8 cellular contexts compared by ENCODE assay signal in the genomic region with DNA sequence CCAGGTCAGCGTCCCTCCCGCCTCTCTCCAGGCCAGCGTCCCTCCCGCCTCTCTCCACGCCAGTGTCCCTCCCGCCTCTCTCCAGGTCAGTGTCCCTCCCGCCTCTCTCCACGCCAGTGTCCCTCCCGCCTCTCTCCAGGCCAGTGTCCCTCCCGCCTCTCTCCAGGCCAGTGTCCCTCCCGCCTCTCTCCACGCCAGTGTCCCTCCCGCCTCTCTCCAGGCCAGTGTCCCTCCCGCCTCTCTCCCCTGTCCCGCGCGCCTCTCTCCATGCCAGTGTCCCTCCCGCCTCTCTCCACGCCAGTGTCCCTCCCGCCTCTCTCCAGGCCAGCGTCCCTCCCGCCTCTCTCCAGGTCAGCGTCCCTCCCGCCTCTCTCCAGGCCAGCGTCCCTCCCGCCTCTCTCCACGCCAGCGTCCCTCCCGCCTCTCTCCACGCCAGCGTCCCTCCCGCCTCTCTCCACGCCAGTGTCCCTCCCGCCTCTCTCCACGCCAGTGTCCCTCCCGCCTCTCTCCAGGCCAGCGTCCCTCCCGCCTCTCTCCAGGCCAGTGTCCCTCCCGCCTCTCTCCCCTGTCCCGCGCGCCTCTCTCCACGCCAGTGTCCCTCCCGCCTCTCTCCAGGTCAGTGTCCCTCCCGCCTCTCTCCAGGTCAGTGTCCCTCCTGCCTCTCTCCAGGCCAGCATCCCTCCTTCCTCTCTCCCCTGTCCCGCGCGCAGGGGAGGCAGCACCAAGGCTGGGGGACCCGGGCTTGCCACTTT. TPM values are rescaled to one million over a fixed set of nuclear protein-coding genes. Genes with fewer than 3 reads are reported as not detected.
A peak's percentile ranks its signal among the peaks of the same experiment; 100 is the strongest.
DNase-seq lines count a peak whose midpoint lies in the region; TF ChIP-seq lines count a peak whose summit lies in the region.
"Not testable (repeated sequence)": the region's sequence is repeated elsewhere in the genome, so short reads cannot be mapped to it uniquely, and the experiment has no call there.

No MANE protein-coding gene starts in this region.

- H3K9me3 Mint-ChIP-seq in T-helper 2 cell treated with Interferon-gamma antibody and Interleukin-4, amounts not matched to agents 5 μg/mL and 100 μg/mL, for 36 hours; chondrocyte (ENCODE audit: low read depth); nephron progenitor cell: not testable (repeated sequence)

- DNase-seq in GM23248; T-helper 2 cell treated with Interferon-gamma antibody and Interleukin-4, amounts not matched to agents 5 μg/mL and 100 μg/mL, for 36 hours (ENCODE audit: low spot score); chondrocyte (ENCODE audit: low spot score); foreskin fibroblast; smooth muscle cell (lab: John Stamatoyannopoulos, UW; ENCODE audit: unreplicated experiment); uterus: not testable (repeated sequence)
- DNase-seq in nephron progenitor cell = peak; percentile 30

- not testable (repeated sequence) for H3K4me1 Mint-ChIP-seq in T-helper 2 cell treated with Interferon-gamma antibody and Interleukin-4, amounts not matched to agents 5 μg/mL and 100 μg/mL, for 36 hours (ENCODE audit: low read depth)
- H3K4me1 Mint-ChIP-seq in chondrocyte (ENCODE audit: low read depth) (peaks cover 12% of the 10 kb centered on the region), nephron progenitor cell (peaks cover 40% of the 10 kb centered on the region)

- H3K4me1 ChIP-seq in GM23248 (ENCODE audit: insufficient read depth) = peaks cover 12% of the 10 kb centered on the region; the same call in 1 of the 2 replicates
- H3K4me1 ChIP-seq in iPS-20b (ENCODE audit: insufficient read depth, low read length); smooth muscle cell (ENCODE audit: low read depth); uterus: not testable (repeated sequence)

- not testable (repeated sequence) for H3K36me3 ChIP-seq in GM23248 (ENCODE audit: low read depth); iPS-20b (ENCODE audit: insufficient read depth, low read depth, low read length); smooth muscle cell (ENCODE audit: low read depth); uterus

- H3K36me3 Mint-ChIP-seq in T-helper 2 cell treated with Interferon-gamma antibody and Interleukin-4, amounts not matched to agents 5 μg/mL and 100 μg/mL, for 36 hours (ENCODE audit: low read depth); chondrocyte (ENCODE audit: low read depth): not testable (repeated sequence)
- peaks cover 22% of the 10 kb centered on the region for H3K36me3 Mint-ChIP-seq in nephron progenitor cell (ENCODE audit: low read depth)

- H3K9me2 ChIP-seq in GM23248 (ENCODE audit: insufficient read depth) = not testable (repeated sequence)

- peaks cover 40% of the 10 kb centered on the region for H3K27me3 Mint-ChIP-seq in T-helper 2 cell treated with Interferon-gamma antibody and Interleukin-4, amounts not matched to agents 5 μg/mL and 100 μg/mL, for 36 hours (ENCODE audit: low read depth)
- H3K27me3 Mint-ChIP-seq in chondrocyte (ENCODE audit: low read depth) = not testable (repeated sequence)
- peaks cover 24% of the 10 kb centered on the region for H3K27me3 Mint-ChIP-seq in nephron progenitor cell (ENCODE audit: low read depth, poor library complexity)

- H3K4me3 ChIP-seq in GM23248, smooth muscle cell: not testable (repeated sequence)
- H3K4me3 ChIP-seq in foreskin fibroblast (ENCODE audit: low read depth in 1 of 2, low read length in 2 of 2) (peak overlapping the region; percentile 22 to 56), iPS-20b (ENCODE audit: low read length) (peak overlapping the region; percentile 65), uterus (peak overlapping the region in 1 of 2 donors; percentile 4)

- in situ Hi-C loops in GM23248 (cut with MboI) = not testable (repeated sequence)

- H3K27ac Mint-ChIP-seq in T-helper 2 cell treated with Interferon-gamma antibody and Interleukin-4, amounts not matched to agents 5 μg/mL and 100 μg/mL, for 36 hours; chondrocyte (ENCODE audit: unreplicated experiment); nephron progenitor cell: not testable (repeated sequence)

- H2AFZ ChIP-seq in GM23248 = 0 out of 2 replicates have a peak overlapping the region, but pooled peaks have one; percentile 29
- H2AFZ ChIP-seq in smooth muscle cell (ENCODE audit: low read depth) = not testable (repeated sequence)

- 7 to 22% methylated on average over 5 to 49 of the region's 49 CpGs for WGBS in GM23248 (ENCODE audit: low coverage in 1 of 2, low lambda C conversion rate in 2 of 2, missing lambda C conversion rate in 2 of 2), 2 experiments
- 7% methylated on average over 12 of the region's 49 CpGs for WGBS in smooth muscle cell (ENCODE audit: low lambda C conversion rate)

- H3K4me2 ChIP-seq in GM23248 (ENCODE audit: unreplicated experiment) = not testable (repeated sequence)
- H3K4me2 ChIP-seq in smooth muscle cell = peak overlapping the region; percentile 40

- not testable (repeated sequence) for H3K9me3 ChIP-seq in GM23248 (ENCODE audit: low read depth); iPS-20b (ENCODE audit: insufficient read depth, low read depth, low read length); smooth muscle cell (replicated peaks; ENCODE audit: low read depth); uterus

- H3K79me2 ChIP-seq in GM23248 (ENCODE audit: insufficient read depth); smooth muscle cell (ENCODE audit: low read depth): not testable (repeated sequence)

- intact Hi-C loops in uterus (cut with DNase I; ENCODE audit: low total_unique reads) = not testable (repeated sequence)

- TF ChIP-seq POLR2A in uterus (IDR thresholded peaks at IDR 0.05) = not testable (repeated sequence)

- H4K20me1 ChIP-seq in GM23248 (ENCODE audit: insufficient read depth); smooth muscle cell (ENCODE audit: low read depth): not testable (repeated sequence)

- TF ChIP-seq CTCF in chondrocyte (IDR thresholded peaks at IDR 0.05); foreskin fibroblast (IDR thresholded peaks at IDR 0.05; ENCODE audit: low read depth, low read length); nephron progenitor cell (IDR thresholded peaks at IDR 0.05); smooth muscle cell (IDR thresholded peaks at IDR 0.05; ENCODE audit: borderline replicate concordance, insufficient read depth, poor library complexity, severe bottlenecking); uterus (IDR thresholded peaks at IDR 0.05): not testable (repeated sequence)

- H3K9ac ChIP-seq in GM23248; iPS-20b (ENCODE audit: low read depth, low read length); smooth muscle cell (ENCODE audit: low read depth): not testable (repeated sequence)

- peak overlapping the region; percentile 12 for H3K4me3 Mint-ChIP-seq in T-helper 2 cell treated with Interferon-gamma antibody and Interleukin-4, amounts not matched to agents 5 μg/mL and 100 μg/mL, for 36 hours
- H3K4me3 Mint-ChIP-seq in chondrocyte (ENCODE audit: unreplicated experiment) (peak overlapping the region; percentile 49), nephron progenitor cell (peak overlapping the region; percentile 83)

- not testable (repeated sequence) for H3K27me3 ChIP-seq in GM23248 (replicated peaks; ENCODE audit: insufficient read depth); uterus
- H3K27me3 ChIP-seq in iPS-20b (ENCODE audit: insufficient read depth, low read length) (peaks cover 73% of the 10 kb centered on the region), smooth muscle cell (ENCODE audit: low read depth) (peaks cover 27% of the 10 kb centered on the region)

- not testable (repeated sequence) for H3F3A ChIP-seq in GM23248 (ENCODE audit: insufficient read depth); smooth muscle cell (ENCODE audit: low read depth)

- H3K27ac ChIP-seq in GM23248; iPS-20b (ENCODE audit: low read length); smooth muscle cell (ENCODE audit: low read depth): not testable (repeated sequence)
- H3K27ac ChIP-seq in uterus = peak overlapping the region; percentile 42 to 63

RNA-seq across cellular contexts. Expression of a gene that starts 1.7 kb away (rescaled TPM):
- 0.11 and 0.13 TPM in 2 replicates for total RNA-seq in GM23248 (2014; rRNA removed; shearing (Covaris generic))
- polyA plus RNA-seq in GM23248 (2016; fragmentation: Nextera tagmentation; extraction: Ambion mirVana) (1.6 and 1.8 TPM in 2 replicates), smooth muscle cell (1.7 and 2.7 TPM in 2 replicates)
- total RNA-seq in chondrocyte (0.77 to 1.3 TPM (median 1.0 TPM) in 3 replicates), smooth muscle cell (1.1 and 3.2 TPM in 2 replicates), uterus (10 to 100 TPM in 1 of 4 donors, 1 to 10 TPM in 3; 4.4 to 11.8 (median 7.9) TPM)

Comparison
In these comparisons a context has a peak if more than half of its experiments do, and no peak if none do; other contexts are left out.
1. H3K4me3 Mint-ChIP-seq: peak in every context shown above with its lines; median percentile 83 in nephron progenitor cell; 49 in chondrocyte; 12 in T-helper 2 cell treated with Interferon-gamma antibody and Interleukin-4, amounts not matched to agents 5 μg/mL and 100 μg/mL, for 36 hours.